In the genomic region with DNA sequence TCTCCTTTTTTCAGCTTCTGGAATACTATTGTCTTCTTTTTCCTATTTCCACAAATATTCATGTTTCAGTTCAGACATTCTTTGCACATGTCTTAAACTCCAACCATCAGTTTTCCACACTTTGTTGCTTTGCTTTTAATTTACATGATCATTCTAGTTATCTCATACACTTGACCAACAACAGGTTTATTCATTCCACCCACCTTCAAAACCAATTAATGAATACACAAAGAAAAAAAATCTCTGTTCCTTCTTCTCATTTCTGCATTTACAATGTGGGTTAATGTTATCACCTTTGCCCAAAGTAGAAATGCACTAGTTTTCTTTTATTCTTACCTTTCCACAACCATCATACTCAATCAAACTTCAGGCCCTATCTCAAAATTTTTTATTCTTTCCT, we compare ENCODE assay signal across 38 cellular contexts.
"Had no signal": no experiment of that assay in that cellular context is flagged by ENCODE, and none has a peak within 500 bp of the region (broad histone marks: within the 10 kb centered on the region; RNA-seq: fewer than 3 reads in every experiment).

No MANE protein-coding gene starts in this region.

- H3K4me3 Mint-ChIP-seq: activated naive CD4-positive, alpha-beta T cell treated with anti-CD3 and anti-CD28 coated beads for 36 hours; activated naive CD4-positive, alpha-beta T cell treated with anti-CD3 and anti-CD28 coated beads, Interleukin-2, amount 10 ng/mL, durations not matched to agents 7 days and 5 days; activated naive CD4-positive, alpha-beta T cell treated with anti-CD3 and anti-CD28 coated beads, Interleukin-2, amount 50 U/mL, for 24 hours; activated naive CD8-positive, alpha-beta T cell; activated naive CD8-positive, alpha-beta T cell treated with anti-CD3 and anti-CD28 coated beads for 36 hours; activated naive CD8-positive, alpha-beta T cell treated with anti-CD3 and anti-CD28 coated beads, Interleukin-2, amount 10 ng/mL, durations not matched to agents 7 days and 5 days; activated naive CD8-positive, alpha-beta T cell treated with anti-CD3 and anti-CD28 coated beads, Interleukin-2, amount 50 U/mL, for 24 hours; activated T-cell treated with anti-CD3 and anti-CD28 coated beads, Interleukin-2, amount 50 U/mL, for 4 hours; activated T-cell treated with anti-CD3 and anti-CD28 coated beads, Interleukin-2, amount 50 U/mL, for 72 hours; activated T-helper 1 cell treated with anti-CD3 and anti-CD28 coated beads, Interleukin-12 subunit alpha, Interleukin-12 subunit beta, Interleukin-2, Interleukin-4 antibody, amounts not matched to agents 30 ng/mL and 10 ng/mL and 1 ng/mL, durations not matched to agents 14 hours and 24 hours and 36 hours; activated T-helper 17 cell treated with anti-CD3 and anti-CD28 coated beads, Interleukin-2, amount 50 U/mL, for 72 hours; brain; central memory CD8-positive, alpha-beta T cell had no signal

- FAIRE-seq: astrocyte, bronchial epithelial cell had no signal

- H3K4me3 ChIP-seq: adrenal gland, ascending aorta, body of pancreas, breast epithelium, cardiac muscle cell had no signal

- H3K4me1 ChIP-seq: adrenal gland, ascending aorta, body of pancreas, breast epithelium had no signal

- DNase-seq: activated effector memory CD4-positive, alpha-beta T cell treated with anti-CD3 and anti-CD28 coated beads, Interleukin-2, amount 50 U/mL, for 16 hours; activated effector memory CD4-positive, alpha-beta T cell treated with Interleukin-2 at 50 U/mL for 16 hours; activated gamma-delta T cell; activated gamma-delta T cell treated with Interleukin-2 at 50 U/mL for 16 hours; activated naive CD4-positive, alpha-beta T cell; activated naive CD4-positive, alpha-beta T cell treated with anti-CD3 and anti-CD28 coated beads for 36 hours; activated naive CD4-positive, alpha-beta T cell treated with anti-CD3 and anti-CD28 coated beads, Interleukin-2, amount 10 ng/mL, durations not matched to agents 7 days and 5 days; activated naive CD4-positive, alpha-beta T cell treated with anti-CD3 and anti-CD28 coated beads, Interleukin-2, amount 50 U/mL, for 16 hours; activated naive CD4-positive, alpha-beta T cell treated with Interleukin-2 at 50 U/mL for 16 hours; activated naive CD8-positive, alpha-beta T cell treated with anti-CD3 and anti-CD28 coated beads for 36 hours; activated naive CD8-positive, alpha-beta T cell treated with anti-CD3 and anti-CD28 coated beads, Interleukin-2, amount 10 ng/mL, durations not matched to agents 7 days and 5 days; activated naive CD8-positive, alpha-beta T cell treated with anti-CD3 and anti-CD28 coated beads, Interleukin-2, amount 50 U/mL, for 24 hours; activated T-cell treated with anti-CD3 and anti-CD28 coated beads, Interleukin-2, amount 50 U/mL, for 4 hours; activated T-cell treated with anti-CD3 and anti-CD28 coated beads, Interleukin-2, amount 50 U/mL, for 48 hours; activated T-cell treated with anti-CD3 and anti-CD28 coated beads, Interleukin-2, amount 50 U/mL, for 72 hours; adrenal gland; amniotic stem cell; amygdala; anterior cingulate cortex; aorta; body of pancreas; brain microvascular endothelial cell; caudate nucleus; central memory CD4-positive, alpha-beta T cell; cerebellar nuclear complex had no signal

- H3K27ac Mint-ChIP-seq: activated naive CD4-positive, alpha-beta T cell treated with anti-CD3 and anti-CD28 coated beads for 36 hours; activated naive CD4-positive, alpha-beta T cell treated with anti-CD3 and anti-CD28 coated beads, Interleukin-2, amount 10 ng/mL, durations not matched to agents 7 days and 5 days; activated naive CD4-positive, alpha-beta T cell treated with anti-CD3 and anti-CD28 coated beads, Interleukin-2, amount 50 U/mL, for 24 hours; activated naive CD4-positive, alpha-beta T cell treated with anti-CD3 and anti-CD28 coated beads, Interleukin-2, amount 50 U/mL, for 72 hours; activated naive CD8-positive, alpha-beta T cell; activated naive CD8-positive, alpha-beta T cell treated with anti-CD3 and anti-CD28 coated beads for 36 hours; activated naive CD8-positive, alpha-beta T cell treated with anti-CD3 and anti-CD28 coated beads, Interleukin-2, amount 10 ng/mL, durations not matched to agents 7 days and 5 days; activated naive CD8-positive, alpha-beta T cell treated with anti-CD3 and anti-CD28 coated beads, Interleukin-2, amount 50 U/mL, for 24 hours; activated T-cell treated with anti-CD3 and anti-CD28 coated beads, Interleukin-2, amount 50 U/mL, for 72 hours; activated T-helper 1 cell treated with anti-CD3 and anti-CD28 coated beads, Interleukin-12 subunit alpha, Interleukin-12 subunit beta, Interleukin-2, Interleukin-4 antibody, amounts not matched to agents 30 ng/mL and 10 ng/mL and 1 ng/mL, durations not matched to agents 14 hours and 24 hours and 36 hours; activated T-helper 17 cell treated with anti-CD3 and anti-CD28 coated beads, Interleukin-2, amount 50 U/mL, for 72 hours; activated T-helper 2 cell treated with anti-CD3 and anti-CD28 coated beads, Interferon-gamma antibody, Interleukin-2, Interleukin-4, amounts not matched to agents 10 μg/mL and 5 μg/mL and 100 μg/mL, durations not matched to agents 14 hours and 24 hours and 36 hours; brain had no signal

- H3K27me3 Mint-ChIP-seq: activated naive CD4-positive, alpha-beta T cell treated with anti-CD3 and anti-CD28 coated beads, Interleukin-2, amount 10 ng/mL, durations not matched to agents 7 days and 5 days; activated naive CD4-positive, alpha-beta T cell treated with anti-CD3 and anti-CD28 coated beads, Interleukin-2, amount 50 U/mL, for 24 hours; activated naive CD8-positive, alpha-beta T cell; activated naive CD8-positive, alpha-beta T cell treated with anti-CD3 and anti-CD28 coated beads for 36 hours; activated naive CD8-positive, alpha-beta T cell treated with anti-CD3 and anti-CD28 coated beads, Interleukin-2, amount 10 ng/mL, durations not matched to agents 7 days and 5 days; activated naive CD8-positive, alpha-beta T cell treated with anti-CD3 and anti-CD28 coated beads, Interleukin-2, amount 50 U/mL, for 24 hours; brain; central memory CD8-positive, alpha-beta T cell had no signal

- H3K36me3 Mint-ChIP-seq: activated naive CD4-positive, alpha-beta T cell treated with anti-CD3 and anti-CD28 coated beads, Interleukin-2, amount 10 ng/mL, durations not matched to agents 7 days and 5 days; activated naive CD4-positive, alpha-beta T cell treated with anti-CD3 and anti-CD28 coated beads, Interleukin-2, amount 50 U/mL, for 24 hours; activated naive CD4-positive, alpha-beta T cell treated with anti-CD3 and anti-CD28 coated beads, Interleukin-2, amount 50 U/mL, for 72 hours; activated naive CD8-positive, alpha-beta T cell; activated naive CD8-positive, alpha-beta T cell treated with anti-CD3 and anti-CD28 coated beads for 36 hours; activated naive CD8-positive, alpha-beta T cell treated with anti-CD3 and anti-CD28 coated beads, Interleukin-2, amount 10 ng/mL, durations not matched to agents 7 days and 5 days; brain had no signal

- H3K9me3 Mint-ChIP-seq: activated naive CD4-positive, alpha-beta T cell treated with anti-CD3 and anti-CD28 coated beads for 36 hours; activated naive CD4-positive, alpha-beta T cell treated with anti-CD3 and anti-CD28 coated beads, Interleukin-2, amount 10 ng/mL, durations not matched to agents 7 days and 5 days; activated naive CD4-positive, alpha-beta T cell treated with anti-CD3 and anti-CD28 coated beads, Interleukin-2, amount 50 U/mL, for 24 hours; activated naive CD8-positive, alpha-beta T cell treated with anti-CD3 and anti-CD28 coated beads for 36 hours; activated naive CD8-positive, alpha-beta T cell treated with anti-CD3 and anti-CD28 coated beads, Interleukin-2, amount 10 ng/mL, durations not matched to agents 7 days and 5 days; activated T-cell treated with anti-CD3 and anti-CD28 coated beads, Interleukin-2, amount 50 U/mL, for 4 hours; activated T-helper 1 cell treated with anti-CD3 and anti-CD28 coated beads, Interleukin-12 subunit alpha, Interleukin-12 subunit beta, Interleukin-2, Interleukin-4 antibody, amounts not matched to agents 30 ng/mL and 10 ng/mL and 1 ng/mL, durations not matched to agents 14 hours and 24 hours and 36 hours; activated T-helper 2 cell treated with anti-CD3 and anti-CD28 coated beads, Interferon-gamma antibody, Interleukin-2, Interleukin-4, amounts not matched to agents 10 μg/mL and 5 μg/mL and 100 μg/mL, durations not matched to agents 14 hours and 24 hours and 36 hours; brain; central memory CD8-positive, alpha-beta T cell had no signal

- H3K27ac ChIP-seq: adrenal gland, ascending aorta, body of pancreas, brain microvascular endothelial cell, breast epithelium, cardiac muscle cell had no signal

- H3K36me3 ChIP-seq: adrenal gland, ascending aorta, brain microvascular endothelial cell, breast epithelium, cardiac muscle cell had no signal

- H3K4me1 Mint-ChIP-seq: activated naive CD4-positive, alpha-beta T cell treated with anti-CD3 and anti-CD28 coated beads, Interleukin-2, amount 10 ng/mL, durations not matched to agents 7 days and 5 days; activated naive CD4-positive, alpha-beta T cell treated with anti-CD3 and anti-CD28 coated beads, Interleukin-2, amount 50 U/mL, for 24 hours; activated naive CD8-positive, alpha-beta T cell treated with anti-CD3 and anti-CD28 coated beads for 36 hours; activated naive CD8-positive, alpha-beta T cell treated with anti-CD3 and anti-CD28 coated beads, Interleukin-2, amount 10 ng/mL, durations not matched to agents 7 days and 5 days; activated naive CD8-positive, alpha-beta T cell treated with anti-CD3 and anti-CD28 coated beads, Interleukin-2, amount 50 U/mL, for 24 hours; activated T-helper 17 cell treated with anti-CD3 and anti-CD28 coated beads, Interleukin-2, amount 50 U/mL, for 72 hours; brain; central memory CD8-positive, alpha-beta T cell had no signal

- H3K9me3 ChIP-seq: adrenal gland, ascending aorta, body of pancreas, breast epithelium had no signal

- H3K27me3 ChIP-seq: adrenal gland, ascending aorta, body of pancreas, brain microvascular endothelial cell, breast epithelium, cardiac muscle cell had no signal

- ATAC-seq: activated naive CD4-positive, alpha-beta T cell treated with anti-CD3 and anti-CD28 coated beads, Interleukin-2, amount 50 U/mL, for 72 hours; activated naive CD8-positive, alpha-beta T cell treated with anti-CD3 and anti-CD28 coated beads, Interleukin-2, amount 50 U/mL, for 24 hours; activated T-cell treated with anti-CD3 and anti-CD28 coated beads, Interleukin-2, amount 50 U/mL, for 4 hours; activated T-cell treated with anti-CD3 and anti-CD28 coated beads, Interleukin-2, amount 50 U/mL, for 72 hours; activated T-helper 17 cell treated with anti-CD3 and anti-CD28 coated beads, Interleukin-2, amount 50 U/mL, for 72 hours; body of pancreas had no signal
